Comparison of ENCODE assay signal across 8 cellular contexts in genomic region chr20:37526238-37526838, GRCh38. TPM values are rescaled to one million over a fixed set of nuclear protein-coding genes. Genes with fewer than 3 reads are reported as not detected.
DNase-seq lines count a peak whose midpoint lies in the region; ATAC-seq, FAIRE-seq and TF ChIP-seq lines count a peak whose summit lies in the region.

No MANE protein-coding gene starts in this region.

- H3K27me3 Mint-ChIP-seq in T-cell (no peaks in the 10 kb centered on the region), naive B cell (peaks cover 0 to 6% (median 0%) of the 10 kb centered on the region in 3 donors)

- TF ChIP-seq CTCF in epithelial cell of proximal tubule (conservative IDR thresholded peaks at IDR 0.05; ENCODE audit: low read depth, low read length): no peak

- DNase-seq in AG08396 (ENCODE audit: low spot score) (peak; percentile 77), GM19239 (ENCODE audit: insufficient read length, low spot score) (no peak), T-cell (no peak), epithelial cell of proximal tubule (ENCODE audit: low read depth) (no peak), naive B cell (peak; percentile 42), HCEC 1CT (no peak), DMS153 treated with DMSO at 0.1 percent for 48 hours (lab: John Stamatoyannopoulos, UW; ENCODE audit: unreplicated experiment) (no peak)

- H3K4me3 Mint-ChIP-seq in T-cell: peak overlapping the region; percentile 89 to 95 (median 95)
- peak overlapping the region; percentile 86 to 99 (median 90) for H3K4me3 Mint-ChIP-seq in naive B cell

- FAIRE-seq in GM19239 (lab: Jason Lieb, UNC): peak; percentile 18

- POLR2A ChIA-PET in T-cell (lab: Charles Lee): no interaction called here

- H3K4me1 Mint-ChIP-seq in T-cell (peaks cover 59 to 62% (median 62%) of the 10 kb centered on the region in 3 donors), naive B cell (peaks cover 57 to 66% (median 63%) of the 10 kb centered on the region in 3 donors)

- H3K36me3 Mint-ChIP-seq in T-cell (peaks cover 7% of the 10 kb centered on the region), naive B cell (peaks cover 0 to 7% of the 10 kb centered on the region in 2 donors)

- ATAC-seq in T-cell (replicated peaks in 1 of 4) (no peak), naive B cell (ENCODE audit: low read depth in 2 of 2) (peak; percentile 45 to 51), GM18498 (IDR thresholded peaks at IDR 0.05; ENCODE audit: unreplicated experiment) (no peak)

- H3K27ac Mint-ChIP-seq in T-cell (peak overlapping the region; percentile 78 to 91), naive B cell (peak overlapping the region; percentile 95 to 100 (median 100))

- CTCF ChIA-PET in T-cell (lab: Charles Lee): interaction anchor here in 1 of 2 donors (1.6 kb wide), 1 partner anchor 9 kb away, joined by 4 read pairs; no protein-coding TSS in a partner anchor

- peak overlapping the region; percentile 100 for H3K4me3 ChIP-seq in epithelial cell of proximal tubule (ENCODE audit: low read depth, low read length)

- no peaks in the 10 kb centered on the region for H3K9me3 Mint-ChIP-seq in T-cell
- H3K9me3 Mint-ChIP-seq in naive B cell: no peaks in the 10 kb centered on the region

RNA-seq across cellular contexts. Expression of gene BLCAP, which starts 1.3 kb away (rescaled TPM):
- 10 to 100 TPM; 62.5 to 82.6 (median 80.6) TPM for total RNA-seq in T-cell
- 21.1 and 25.3 TPM in 2 replicates for total RNA-seq in epithelial cell of proximal tubule
- polyA plus RNA-seq in naive B cell (ENCODE audit: low read depth in 6 of 6): 100 to 1,000 TPM; 202 to 268 (median 213) TPM

RNA-seq across cellular contexts. Expression of gene NNAT, which starts 5.3 kb away (rescaled TPM):
- total RNA-seq in T-cell: under 1 TPM in 1 of 5 donors, not detected in 4; 0.20 TPM
- total RNA-seq in epithelial cell of proximal tubule: 41.0 and 65.2 TPM in 2 replicates
- under 1 TPM in 1 of 6 donors, not detected in 5; 0.39 TPM for polyA plus RNA-seq in naive B cell (ENCODE audit: low read depth in 6 of 6)

Comparison
In these comparisons a context has a peak if more than half of its experiments do, and no peak if none do; other contexts are left out.
1. DNase-seq: peak in AG08396 (single experiment) and naive B cell (single experiment); none in GM19239 (single experiment), T-cell (0 of 34), epithelial cell of proximal tubule (single experiment), HCEC 1CT (single experiment) and DMS153 treated with DMSO at 0.1 percent for 48 hours (single experiment).
2. ATAC-seq: peak in naive B cell (2 of 2); none in T-cell (0 of 4) and GM18498 (single experiment).
3. RNA of gene NNAT, which starts 5.3 kb away (total RNA-seq): 41.0 to 65.2 TPM in epithelial cell of proximal tubule; 0.20 TPM in T-cell; every median in the first group is over 10 times any median in the second.